20 cellular contexts compared by ENCODE assay signal in the genomic region with DNA sequence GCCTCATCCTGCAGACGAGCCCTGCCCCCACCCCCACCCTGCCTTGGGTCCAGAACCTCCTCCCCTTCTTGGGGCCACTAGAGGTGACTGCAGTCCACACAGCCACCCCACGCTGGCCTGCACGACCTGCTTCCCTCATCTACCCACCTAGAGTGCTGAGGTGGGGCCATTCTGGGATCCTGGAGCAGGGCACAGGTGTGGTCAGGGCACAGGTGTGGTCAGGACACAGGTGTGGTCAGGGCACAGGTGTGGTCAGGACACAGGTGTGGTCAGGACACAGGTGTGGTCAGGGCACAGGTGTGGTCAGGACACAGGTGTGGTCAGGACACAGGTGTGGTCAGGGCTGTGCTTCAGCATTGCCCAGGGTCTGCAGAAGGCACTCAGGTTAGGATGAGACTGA. TPM values are rescaled to one million over a fixed set of nuclear protein-coding genes. Genes with fewer than 3 reads are reported as not detected.
"Had no signal": no experiment of that assay in that cellular context is flagged by ENCODE, and none has a peak within 500 bp of the region (broad histone marks: within the 10 kb centered on the region; RNA-seq: fewer than 3 reads in every experiment).

No MANE protein-coding gene starts in this region.

RNA-seq across cellular contexts. Expression of a gene that starts 17.6 kb away (rescaled TPM):
- total RNA-seq: heart right ventricle, hepatocyte, kidney epithelial cell, left lobe of liver, liver, lower lobe of right lung, mammary epithelial cell, natural killer cell, occipital lobe, osteocyte, posterior vena cava, psoas muscle, sigmoid colon, temporal lobe, tibial nerve, upper lobe of left lung, urinary bladder had no signal
- polyA plus RNA-seq: heart right ventricle, hepatocyte, liver, mammary epithelial cell, neural cell, psoas muscle, sigmoid colon, small intestine, thymus, urinary bladder had no signal
